17 cellular contexts compared by ENCODE assay signal in the genomic region with DNA sequence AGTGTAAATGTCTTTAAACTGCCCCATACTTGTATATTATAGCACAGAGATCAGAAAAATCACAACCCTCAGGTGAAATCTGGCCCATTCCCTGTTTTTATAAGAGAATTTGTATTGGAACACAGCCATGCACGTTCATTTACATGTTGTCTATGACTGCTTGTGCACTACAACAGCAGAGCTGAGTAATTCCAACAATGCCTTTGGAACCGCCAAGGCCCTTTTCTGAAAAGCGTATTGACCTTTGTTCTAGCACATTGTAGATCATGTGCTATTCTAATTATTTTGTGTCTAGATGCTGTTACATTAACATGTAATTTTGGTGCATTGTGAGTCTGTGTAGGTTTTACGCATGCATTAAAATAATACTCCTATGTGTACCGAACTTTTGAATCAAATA.
"Had no signal": no experiment of that assay in that cellular context is flagged by ENCODE, and none has a peak within 500 bp of the region (broad histone marks: within the 10 kb centered on the region; RNA-seq: fewer than 3 reads in every experiment).

No MANE protein-coding gene starts in this region.

- H3K4me3 ChIP-seq: MG63 had no signal

- H3K9me3 ChIP-seq: MG63, SK-N-SH had no signal

- DNase-seq: KBM-7; MG63; NCI-H1092 treated with DMSO at 0.1 percent for 48 hours; NCI-H1436; NCI-H187; NCI-H2029; NCI-H2081 treated with DMSO at 0.1 percent for 48 hours; NCI-H2171; NCI-H524; NCI-H526 treated with DMSO at 0.1 percent for 48 hours; NK-92 treated with Interleukin-12 subunit alpha and Interleukin-12 subunit beta, amount 100 ng/mL, for 24 hours; SHP77; SK-N-SH; SW 1271; T-helper 1 cell had no signal

- H3K27ac ChIP-seq: RWPE1 had no signal

- H3K36me3 ChIP-seq: MG63 had no signal

- ATAC-seq: Panc1 had no signal
